ENCODE assay signal across 8 cellular contexts in the genomic region with DNA sequence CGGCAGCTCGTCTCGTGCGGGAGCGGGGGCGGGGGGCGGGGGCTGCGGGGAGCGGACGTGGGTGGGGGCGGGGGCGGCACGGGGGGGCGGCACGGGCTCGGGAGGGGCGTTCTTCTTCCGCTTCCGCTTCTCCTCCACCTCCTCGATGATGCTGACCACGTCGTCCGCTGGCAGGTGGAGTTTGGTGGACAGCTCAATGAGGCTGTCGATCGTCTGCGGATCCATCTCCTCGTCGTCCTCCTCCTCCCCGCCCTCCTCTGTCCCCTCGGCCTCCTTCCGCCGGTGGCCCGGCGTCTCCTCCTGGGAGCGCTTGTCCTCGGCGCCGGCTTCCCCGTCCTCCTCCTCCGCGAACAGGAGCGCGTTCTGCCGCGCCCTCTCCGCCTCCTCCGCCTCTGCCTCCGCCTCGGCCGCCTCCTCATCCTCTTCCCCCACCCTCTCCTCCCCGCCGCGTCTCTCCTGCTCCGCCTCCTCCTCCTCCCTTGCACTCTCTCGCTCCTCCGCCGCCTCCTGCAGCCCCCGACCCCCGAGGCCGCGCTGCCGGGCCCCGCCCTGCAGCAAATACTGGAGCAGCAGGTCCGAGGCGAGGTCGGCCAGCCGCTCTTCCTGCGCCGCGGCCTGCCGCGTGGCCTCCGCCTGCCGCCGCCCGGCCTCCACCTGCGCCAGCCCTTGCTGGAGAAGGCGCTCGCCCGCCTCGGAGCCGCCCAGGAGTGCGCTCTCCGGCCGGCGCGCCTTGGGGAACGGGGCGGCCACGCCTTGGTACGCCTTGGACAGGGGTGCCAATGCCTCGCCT. TPM values are rescaled to one million over a fixed set of nuclear protein-coding genes. Genes with fewer than 3 reads are reported as not detected.
A peak's percentile ranks its signal among the peaks of the same experiment; 100 is the strongest.
DNase-seq lines count a peak whose midpoint lies in the region; ATAC-seq, FAIRE-seq and TF ChIP-seq lines count a peak whose summit lies in the region.

No MANE protein-coding gene starts in this region.

- CTCF ChIA-PET in HepG2 (lab: Yijun Ruan, JAX; ENCODE audit: low intra/inter-chr PET ratio, low total read pairs) = no interaction called here

- no peaks in the 10 kb centered on the region for H3K36me3 Mint-ChIP-seq in activated naive CD8-positive, alpha-beta T cell

- no peak overlapping the region for H3K27ac Mint-ChIP-seq in activated naive CD8-positive, alpha-beta T cell

- POLR2A ChIA-PET in HepG2 (lab: Yijun Ruan, JAX) = no interaction called here

- H3K36me3 ChIP-seq in HepG2 (replicated peaks in 1 of 2; ENCODE audit: control insufficient read depth in 1 of 2, insufficient read depth in 2 of 2, low read length in 2 of 2) (peaks cover 0 to 2% of the 10 kb centered on the region in 2 experiments; a peak in 3 of 5 replicates), right lobe of liver (no peaks in the 10 kb centered on the region), keratinocyte (ENCODE audit: control insufficient read depth in 2 of 2, extremely low read depth in 1 of 2, insufficient read depth in 2 of 2, low read length in 2 of 2) (peaks cover 14 to 20% of the 10 kb centered on the region in 2 experiments), transverse colon (peaks cover 0 to 6% (median 0%) of the 10 kb centered on the region in 4 donors)

- H3K9me3 ChIP-seq in HepG2 (ENCODE audit: low read length) (no peaks in the 10 kb centered on the region), right lobe of liver (no peaks in the 10 kb centered on the region), keratinocyte (ENCODE audit: control insufficient read depth, low read depth, low read length) (no peaks in the 10 kb centered on the region), transverse colon (no peaks in the 10 kb centered on the region)

- H3K4me1 Mint-ChIP-seq in activated naive CD8-positive, alpha-beta T cell (ENCODE audit: low read depth) = peaks cover 32% of the 10 kb centered on the region

- ATAC-seq in HepG2 (peak; percentile 8; the same call in 2 of the 3 replicates), right lobe of liver (no peak), HG02798 (IDR thresholded peaks at IDR 0.05; ENCODE audit: poor library complexity, unreplicated experiment) (no peak), HG02623 (IDR thresholded peaks at IDR 0.05; ENCODE audit: unreplicated experiment) (no peak)

- no TSS peak for BruUV-seq in HepG2 (replicated peaks; lab: Mats Ljungman, UMichigan)

- H3K27me3 ChIP-seq in HepG2 (ENCODE audit: control insufficient read depth in 1 of 2, insufficient read depth in 2 of 2, low read length in 2 of 2) (peaks cover 0 to 35% of the 10 kb centered on the region in 2 experiments; a peak in 4 of 5 replicates), right lobe of liver (peaks cover 0 to 19% of the 10 kb centered on the region in 2 donors), keratinocyte (ENCODE audit: control insufficient read depth, extremely low read depth, insufficient read depth, low read length) (peaks cover 37% of the 10 kb centered on the region), transverse colon (peaks cover 73% of the 10 kb centered on the region)

- peak overlapping the region; percentile 67 for H3K4me3 Mint-ChIP-seq in activated naive CD8-positive, alpha-beta T cell

- no peak for TF ChIP-seq RAD21 in HepG2 (CRISPR knock-in tag; IDR thresholded peaks at IDR 0.05)

- H2AFZ ChIP-seq in HepG2 (ENCODE audit: low read length) (no peak overlapping the region), keratinocyte (ENCODE audit: control insufficient read depth, low read length) (peak overlapping the region; percentile 30)

- H3K4me2 ChIP-seq in HepG2 (ENCODE audit: low read depth, low read length) (peak overlapping the region; percentile 69), keratinocyte (ENCODE audit: control insufficient read depth, extremely low read depth, insufficient read depth, low read depth, low read length) (peak overlapping the region; percentile 76)

- H3K9me3 Mint-ChIP-seq in activated naive CD8-positive, alpha-beta T cell (ENCODE audit: low read depth) = no peaks in the 10 kb centered on the region

- TF ChIP-seq POLR2A in HepG2 (IDR thresholded peaks at IDR 0.05; ENCODE audit: insufficient read depth in 1 of 2, low read depth in 2 of 2, low read length in 2 of 2) (no peak), right lobe of liver (IDR thresholded peaks at IDR 0.05) (no peak), transverse colon (IDR thresholded peaks at IDR 0.05) (no peak)

- H3K27ac ChIP-seq in HepG2 (ENCODE audit: extremely low read length, insufficient read depth, low read length) (no peak overlapping the region), right lobe of liver (no peak overlapping the region), keratinocyte (ENCODE audit: control insufficient read depth, insufficient read depth, low read length) (no peak overlapping the region), transverse colon (peak overlapping the region in 1 of 4 donors; percentile 15)

- WGBS in HepG2 (ENCODE audit: low lambda C conversion rate) = 3% methylated on average over 33 of the region's 92 CpGs
- WGBS in right lobe of liver (ENCODE audit: insufficient coverage, low coverage, low lambda C conversion rate, missing lambda C conversion rate) = 4% methylated on average over 48 of the region's 92 CpGs
- 2% methylated on average over 73 of the region's 92 CpGs; no CpG with 5 or more reads in 1 of the 2 donors for WGBS in transverse colon (ENCODE audit: low coverage in 1 of 2), 2 donors

- peaks cover 16% of the 10 kb centered on the region for H3K27me3 Mint-ChIP-seq in activated naive CD8-positive, alpha-beta T cell

- intact Hi-C loops in HepG2 (cut with micrococcal nuclease; ENCODE audit: unreplicated experiment) = no loop called here
- intact Hi-C loops in right lobe of liver (cut with DNase I) = loop anchor here in 1 of 2 donors (10.0 kb wide), 1 partner anchor 121 kb away; no protein-coding TSS in a partner anchor
- intact Hi-C loops in transverse colon (cut with DNase I; ENCODE audit: low total_unique reads) = no loop called here

- DNase-seq in HepG2 (ENCODE audit: low spot score) (no peak), right lobe of liver (no peak), NCI-H2196 treated with DMSO at 0.1 percent for 48 hours (lab: John Stamatoyannopoulos, UW; ENCODE audit: unreplicated experiment) (peak; percentile 80), keratinocyte (ENCODE audit: low read depth, low spot score) (no peak), transverse colon (no peak)

- TF ChIP-seq CTCF in HepG2 (CRISPR knock-in tag; IDR thresholded peaks at IDR 0.05) (no peak), right lobe of liver (IDR thresholded peaks at IDR 0.05) (no peak), keratinocyte (optimal IDR thresholded peaks at IDR 0.05 in 1 of 3, IDR thresholded peaks at IDR 0.05 in 1 of 3, conservative IDR thresholded peaks at IDR 0.05 in 1 of 3; ENCODE audit: extremely low read depth in 1 of 3, insufficient read depth in 2 of 3, low read length in 3 of 3) (no peak), transverse colon (IDR thresholded peaks at IDR 0.05) (no peak)

- H3K79me2 ChIP-seq in HepG2 (ENCODE audit: insufficient read depth, low read length) (no peaks in the 10 kb centered on the region), keratinocyte (ENCODE audit: control insufficient read depth, insufficient read depth, low read length) (no peaks in the 10 kb centered on the region)

- TF ChIP-seq EP300 in HepG2 (IDR thresholded peaks at IDR 0.05; ENCODE audit: low read depth in 2 of 2, low read length in 2 of 2) = no peak
- TF ChIP-seq EP300 in HepG2 (CRISPR knock-in tag; IDR thresholded peaks at IDR 0.05; ENCODE audit: borderline replicate concordance) = no peak
- no peak for TF ChIP-seq EP300 in transverse colon (IDR thresholded peaks at IDR 0.05; ENCODE audit: low read depth)

- H4K20me1 ChIP-seq in HepG2 (ENCODE audit: insufficient read depth, low read length) (peaks cover 9% of the 10 kb centered on the region; the same call in 1 of the 2 replicates), keratinocyte (ENCODE audit: control insufficient read depth, extremely low read depth, insufficient read depth, low read length) (peaks cover 3% of the 10 kb centered on the region)

- in situ Hi-C loops in HepG2 (cut with HindIII; ENCODE audit: extremely low pct_ligation_motif_present, low pct_unique_long_range_greater_than_20kb) = no loop called here
- in situ Hi-C loops in transverse colon (cut with MboI; ENCODE audit: low pct_ligation_motif_present in 1 of 4, low pct_unique_long_range_greater_than_20kb in 1 of 4, low sequenced_read_pairs in 3 of 4) = no loop called here

- H3K9ac ChIP-seq in HepG2 (ENCODE audit: insufficient read depth, low read depth, low read length) (no peak overlapping the region), keratinocyte (ENCODE audit: control insufficient read depth, extremely low read depth, insufficient read depth, low read length) (peak overlapping the region; percentile 44)

- H3K9me1 ChIP-seq in keratinocyte (ENCODE audit: control insufficient read depth, extremely low read depth, insufficient read depth, low read length) = no peaks in the 10 kb centered on the region

- H3K4me3 ChIP-seq in HepG2 (replicated peaks in 1 of 3; ENCODE audit: insufficient read depth in 1 of 3, low read depth in 2 of 3, low read length in 3 of 3) = peak overlapping the region in 2 of 3 experiments; percentile 34 to 64; a peak in 3 of 6 replicates
- H3K4me3 ChIP-seq in right lobe of liver = no peak overlapping the region
- H3K4me3 ChIP-seq in keratinocyte (ENCODE audit: control insufficient read depth in 2 of 3, extremely low read depth in 1 of 3, insufficient read depth in 2 of 3, low read depth in 1 of 3, low read length in 3 of 3) = peak overlapping the region; percentile 34 to 57 (median 51)
- peak overlapping the region in 3 of 4 donors; percentile 3 to 44 (median 31) for H3K4me3 ChIP-seq in transverse colon

- H3K4me1 ChIP-seq in HepG2 (ENCODE audit: insufficient read depth, low read length) = peaks cover 37% of the 10 kb centered on the region
- H3K4me1 ChIP-seq in right lobe of liver = peaks cover 0 to 20% (median 0%) of the 10 kb centered on the region in 4 donors
- H3K4me1 ChIP-seq in keratinocyte (ENCODE audit: control insufficient read depth, extremely low read depth, insufficient read depth, low read length) = peaks cover 32% of the 10 kb centered on the region
- H3K4me1 ChIP-seq in transverse colon = peaks cover 27 to 41% (median 34%) of the 10 kb centered on the region in 4 donors

- FAIRE-seq in HepG2 (lab: Jason Lieb, UNC) (no peak), keratinocyte (lab: Jason Lieb, UNC) (no peak)

- dilution Hi-C loops in keratinocyte (cut with MboI; ENCODE audit: extremely low pct_ligation_motif_present, low sequenced_read_pairs) = no loop called here

RNA-seq across cellular contexts. Expression of a gene that starts 1.9 kb away (rescaled TPM):
- 0.10 and 0.46 TPM in 2 replicates for total RNA-seq in HepG2 (2016; rRNA removed; fragmentation: Illumina TruSeq; extraction: Trizol)
- 0.18 TPM in 1 of 2 replicates, not detected in the other for total RNA-seq in HepG2 (2016; cell fraction: cytosol; rRNA removed; fragmentation: Illumina TruSeq; extraction: Trizol; ENCODE audit: low read depth)
- 0.52 TPM in 1 of 2 replicates, not detected in the other for total RNA-seq in HepG2 (2016; cell fraction: insoluble cytoplasmic fraction; rRNA removed; fragmentation: Illumina TruSeq; extraction: Trizol)
- 0.10 and 0.15 TPM in 2 replicates for total RNA-seq in HepG2 (2016; cell fraction: membrane; rRNA removed; fragmentation: Illumina TruSeq; extraction: Trizol)
- 0.44 and 0.78 TPM in 2 replicates for total RNA-seq in HepG2 (2016; cell fraction: nucleus; rRNA removed; fragmentation: Illumina TruSeq; extraction: Trizol)
- 0.12 and 0.21 TPM in 2 replicates for polyA plus RNA-seq in HepG2 (2011; rRNA removed)
- polyA plus RNA-seq in HepG2 (2011; cell fraction: cytosol; rRNA removed) = 0.12 and 0.23 TPM in 2 replicates
- 0.40 and 0.96 TPM in 2 replicates for polyA plus RNA-seq in HepG2 (2011; cell fraction: nucleus; rRNA removed)
- 0.09 and 0.31 TPM in 2 replicates for polyA plus RNA-seq in HepG2 (2012)
- polyA plus RNA-seq in HepG2 (2016; cell fraction: cytosol; fragmentation: Illumina TruSeq; extraction: Trizol; ENCODE audit: low read depth) = 0.06 and 0.09 TPM in 2 replicates
- 0.15 and 0.16 TPM in 2 replicates for polyA plus RNA-seq in HepG2 (2016; cell fraction: insoluble cytoplasmic fraction; fragmentation: Illumina TruSeq; extraction: Trizol; ENCODE audit: low read depth)
- 0.08 TPM in 1 of 2 replicates, not detected in the other for polyA plus RNA-seq in HepG2 (2016; cell fraction: membrane; fragmentation: Illumina TruSeq; extraction: Trizol; ENCODE audit: low read depth)
- polyA plus RNA-seq in HepG2 (2016; cell fraction: nucleus; fragmentation: Illumina TruSeq; extraction: Trizol; ENCODE audit: insufficient read depth, low read depth) = 0.99 and 1.4 TPM in 2 replicates
- polyA minus RNA-seq in HepG2 (2011; rRNA and poly(A)+ RNA removed; ENCODE audit: low replicate concordance) = 0.14 and 0.16 TPM in 2 replicates
- polyA minus RNA-seq in HepG2 (2011; cell fraction: cytosol; rRNA and poly(A)+ RNA removed) = 0.69 and 0.88 TPM in 2 replicates
- polyA minus RNA-seq in HepG2 (2011; cell fraction: nucleus; rRNA and poly(A)+ RNA removed) = not detected in 2 replicates
- not detected for total RNA-seq in right lobe of liver
- polyA plus RNA-seq in keratinocyte = 0.04 to 0.06 TPM in 2 of 3 replicates, not detected in the other
- 0.16 TPM for polyA plus RNA-seq in keratinocyte (2011; ENCODE audit: low read depth)
- polyA plus RNA-seq in keratinocyte (2011; cell fraction: cytosol; rRNA removed) = 0.12 TPM in 1 of 2 replicates, not detected in the other
- 0.13 TPM in 1 of 2 replicates, not detected in the other for polyA plus RNA-seq in keratinocyte (2011; cell fraction: nucleus; rRNA removed)
- polyA plus RNA-seq in keratinocyte (2012; ENCODE audit: low replicate concordance) = 0.15 and 0.55 TPM in 2 replicates
- polyA minus RNA-seq in keratinocyte = not detected in 3 replicates
- not detected for polyA minus RNA-seq in keratinocyte (2011; cell fraction: cytosol; rRNA and poly(A)+ RNA removed)
- not detected in 2 replicates for polyA minus RNA-seq in keratinocyte (2011; cell fraction: nucleus; rRNA and poly(A)+ RNA removed)
- under 1 TPM in 1 of 4 donors, not detected in 3; 0.95 TPM for total RNA-seq in transverse colon

RNA-seq across cellular contexts. Expression of a gene that starts 9.2 kb away (rescaled TPM):
- total RNA-seq in HepG2 (2016; rRNA removed; fragmentation: Illumina TruSeq; extraction: Trizol) (57.5 and 77.9 TPM in 2 replicates), right lobe of liver (10 to 100 TPM; 24.0 to 56.5 (median 26.4) TPM), transverse colon (10 to 100 TPM; 18.3 to 87.3 (median 54.0) TPM)
- 12.5 and 16.2 TPM in 2 replicates for total RNA-seq in HepG2 (2016; cell fraction: cytosol; rRNA removed; fragmentation: Illumina TruSeq; extraction: Trizol; ENCODE audit: low read depth)
- total RNA-seq in HepG2 (2016; cell fraction: insoluble cytoplasmic fraction; rRNA removed; fragmentation: Illumina TruSeq; extraction: Trizol) = 61.5 and 77.2 TPM in 2 replicates
- total RNA-seq in HepG2 (2016; cell fraction: membrane; rRNA removed; fragmentation: Illumina TruSeq; extraction: Trizol) = 27.8 and 28.9 TPM in 2 replicates
- 21.6 and 22.0 TPM in 2 replicates for total RNA-seq in HepG2 (2016; cell fraction: nucleus; rRNA removed; fragmentation: Illumina TruSeq; extraction: Trizol)
- polyA plus RNA-seq in HepG2 (2011; rRNA removed) (65.2 and 68.1 TPM in 2 replicates), keratinocyte (279 to 310 TPM (median 289 TPM) in 3 replicates)
- polyA plus RNA-seq in HepG2 (2011; cell fraction: cytosol; rRNA removed) = 72.3 and 73.9 TPM in 2 replicates
- polyA plus RNA-seq in HepG2 (2011; cell fraction: nucleus; rRNA removed) = 36.3 and 39.1 TPM in 2 replicates
- 37.2 and 44.1 TPM in 2 replicates for polyA plus RNA-seq in HepG2 (2012)
- 12.3 and 17.5 TPM in 2 replicates for polyA plus RNA-seq in HepG2 (2016; cell fraction: cytosol; fragmentation: Illumina TruSeq; extraction: Trizol; ENCODE audit: low read depth)
- 79.7 and 84.4 TPM in 2 replicates for polyA plus RNA-seq in HepG2 (2016; cell fraction: insoluble cytoplasmic fraction; fragmentation: Illumina TruSeq; extraction: Trizol; ENCODE audit: low read depth)
- polyA plus RNA-seq in HepG2 (2016; cell fraction: membrane; fragmentation: Illumina TruSeq; extraction: Trizol; ENCODE audit: low read depth) = 20.4 and 24.4 TPM in 2 replicates
- polyA plus RNA-seq in HepG2 (2016; cell fraction: nucleus; fragmentation: Illumina TruSeq; extraction: Trizol; ENCODE audit: insufficient read depth, low read depth) = 37.5 and 48.7 TPM in 2 replicates
- 27.0 and 72.1 TPM in 2 replicates for polyA minus RNA-seq in HepG2 (2011; rRNA and poly(A)+ RNA removed; ENCODE audit: low replicate concordance)
- 13.5 and 15.9 TPM in 2 replicates for polyA minus RNA-seq in HepG2 (2011; cell fraction: cytosol; rRNA and poly(A)+ RNA removed)
- 6.6 and 8.1 TPM in 2 replicates for polyA minus RNA-seq in HepG2 (2011; cell fraction: nucleus; rRNA and poly(A)+ RNA removed)
- polyA plus RNA-seq in keratinocyte (2011; ENCODE audit: low read depth) = 177 TPM
- polyA plus RNA-seq in keratinocyte (2011; cell fraction: cytosol; rRNA removed) = 272 and 352 TPM in 2 replicates
- 191 and 237 TPM in 2 replicates for polyA plus RNA-seq in keratinocyte (2011; cell fraction: nucleus; rRNA removed)
- polyA plus RNA-seq in keratinocyte (2012; ENCODE audit: low replicate concordance) = 194 and 251 TPM in 2 replicates
- polyA minus RNA-seq in keratinocyte = 89.4 to 186 TPM (median 148 TPM) in 3 replicates
- polyA minus RNA-seq in keratinocyte (2011; cell fraction: cytosol; rRNA and poly(A)+ RNA removed) = 164 TPM
- 32.7 and 46.5 TPM in 2 replicates for polyA minus RNA-seq in keratinocyte (2011; cell fraction: nucleus; rRNA and poly(A)+ RNA removed)

RNA-seq across cellular contexts. Expression of a gene that starts 16.6 kb away (rescaled TPM):
- not detected in 2 replicates for total RNA-seq in HepG2 (2016; rRNA removed; fragmentation: Illumina TruSeq; extraction: Trizol)
- not detected in 2 replicates for total RNA-seq in HepG2 (2016; cell fraction: cytosol; rRNA removed; fragmentation: Illumina TruSeq; extraction: Trizol; ENCODE audit: low read depth)
- total RNA-seq in HepG2 (2016; cell fraction: insoluble cytoplasmic fraction; rRNA removed; fragmentation: Illumina TruSeq; extraction: Trizol) = not detected in 2 replicates
- total RNA-seq in HepG2 (2016; cell fraction: membrane; rRNA removed; fragmentation: Illumina TruSeq; extraction: Trizol) = not detected in 2 replicates
- not detected in 2 replicates for total RNA-seq in HepG2 (2016; cell fraction: nucleus; rRNA removed; fragmentation: Illumina TruSeq; extraction: Trizol)
- 0.04 TPM in 1 of 2 replicates, not detected in the other for polyA plus RNA-seq in HepG2 (2011; rRNA removed)
- 0.04 and 0.05 TPM in 2 replicates for polyA plus RNA-seq in HepG2 (2011; cell fraction: cytosol; rRNA removed)
- 0.24 and 0.34 TPM in 2 replicates for polyA plus RNA-seq in HepG2 (2011; cell fraction: nucleus; rRNA removed)
- 0.12 TPM in 1 of 2 replicates, not detected in the other for polyA plus RNA-seq in HepG2 (2012)
- not detected in 2 replicates for polyA plus RNA-seq in HepG2 (2016; cell fraction: cytosol; fragmentation: Illumina TruSeq; extraction: Trizol; ENCODE audit: low read depth)
- polyA plus RNA-seq in HepG2 (2016; cell fraction: insoluble cytoplasmic fraction; fragmentation: Illumina TruSeq; extraction: Trizol; ENCODE audit: low read depth) = not detected in 2 replicates
- not detected in 2 replicates for polyA plus RNA-seq in HepG2 (2016; cell fraction: membrane; fragmentation: Illumina TruSeq; extraction: Trizol; ENCODE audit: low read depth)
- not detected in 2 replicates for polyA plus RNA-seq in HepG2 (2016; cell fraction: nucleus; fragmentation: Illumina TruSeq; extraction: Trizol; ENCODE audit: insufficient read depth, low read depth)
- not detected in 2 replicates for polyA minus RNA-seq in HepG2 (2011; rRNA and poly(A)+ RNA removed; ENCODE audit: low replicate concordance)
- polyA minus RNA-seq in HepG2 (2011; cell fraction: cytosol; rRNA and poly(A)+ RNA removed) = not detected in 2 replicates
- not detected in 2 replicates for polyA minus RNA-seq in HepG2 (2011; cell fraction: nucleus; rRNA and poly(A)+ RNA removed)
- total RNA-seq in right lobe of liver = not detected
- not detected in 3 replicates for polyA plus RNA-seq in keratinocyte
- not detected for polyA plus RNA-seq in keratinocyte (2011; ENCODE audit: low read depth)
- not detected in 2 replicates for polyA plus RNA-seq in keratinocyte (2011; cell fraction: cytosol; rRNA removed)
- polyA plus RNA-seq in keratinocyte (2011; cell fraction: nucleus; rRNA removed) = not detected in 2 replicates
- not detected in 2 replicates for polyA plus RNA-seq in keratinocyte (2012; ENCODE audit: low replicate concordance)
- not detected in 3 replicates for polyA minus RNA-seq in keratinocyte
- not detected for polyA minus RNA-seq in keratinocyte (2011; cell fraction: cytosol; rRNA and poly(A)+ RNA removed)
- not detected in 2 replicates for polyA minus RNA-seq in keratinocyte (2011; cell fraction: nucleus; rRNA and poly(A)+ RNA removed)
- not detected for total RNA-seq in transverse colon

RNA-seq across cellular contexts. Expression of a gene that starts 36.6 kb away (rescaled TPM):
- total RNA-seq in HepG2 (2016; rRNA removed; fragmentation: Illumina TruSeq; extraction: Trizol) (9.2 and 21.2 TPM in 2 replicates), right lobe of liver (100 to 1,000 TPM in 3 of 6 experiments, 10 to 100 TPM in 2, 1 to 10 TPM in 1; 5.4 to 497 (median 98.6) TPM), transverse colon (10 to 100 TPM in 1 of 4 donors, 1 to 10 TPM in 3; 1.3 to 26.2 (median 5.5) TPM)
- total RNA-seq in HepG2 (2016; cell fraction: cytosol; rRNA removed; fragmentation: Illumina TruSeq; extraction: Trizol; ENCODE audit: low read depth) = 3.3 and 3.6 TPM in 2 replicates
- total RNA-seq in HepG2 (2016; cell fraction: insoluble cytoplasmic fraction; rRNA removed; fragmentation: Illumina TruSeq; extraction: Trizol) = 8.0 and 21.0 TPM in 2 replicates
- total RNA-seq in HepG2 (2016; cell fraction: membrane; rRNA removed; fragmentation: Illumina TruSeq; extraction: Trizol) = 8.0 and 9.1 TPM in 2 replicates
- 18.0 and 20.9 TPM in 2 replicates for total RNA-seq in HepG2 (2016; cell fraction: nucleus; rRNA removed; fragmentation: Illumina TruSeq; extraction: Trizol)
- polyA plus RNA-seq in HepG2 (2011; rRNA removed) (1,576 and 2,365 TPM in 2 replicates), keratinocyte (522 to 820 TPM (median 808 TPM) in 3 replicates)
- 1,491 and 1,809 TPM in 2 replicates for polyA plus RNA-seq in HepG2 (2011; cell fraction: cytosol; rRNA removed)
- polyA plus RNA-seq in HepG2 (2011; cell fraction: nucleus; rRNA removed) = 562 and 817 TPM in 2 replicates
- polyA plus RNA-seq in HepG2 (2012) = 545 and 706 TPM in 2 replicates
- 3.7 and 4.4 TPM in 2 replicates for polyA plus RNA-seq in HepG2 (2016; cell fraction: cytosol; fragmentation: Illumina TruSeq; extraction: Trizol; ENCODE audit: low read depth)
- 9.1 and 11.4 TPM in 2 replicates for polyA plus RNA-seq in HepG2 (2016; cell fraction: insoluble cytoplasmic fraction; fragmentation: Illumina TruSeq; extraction: Trizol; ENCODE audit: low read depth)
- polyA plus RNA-seq in HepG2 (2016; cell fraction: membrane; fragmentation: Illumina TruSeq; extraction: Trizol; ENCODE audit: low read depth) = 6.1 and 6.8 TPM in 2 replicates
- 38.3 and 38.7 TPM in 2 replicates for polyA plus RNA-seq in HepG2 (2016; cell fraction: nucleus; fragmentation: Illumina TruSeq; extraction: Trizol; ENCODE audit: insufficient read depth, low read depth)
- polyA minus RNA-seq in HepG2 (2011; rRNA and poly(A)+ RNA removed; ENCODE audit: low replicate concordance) = 6.3 and 1,949 TPM in 2 replicates
- 904 and 1,305 TPM in 2 replicates for polyA minus RNA-seq in HepG2 (2011; cell fraction: cytosol; rRNA and poly(A)+ RNA removed)
- polyA minus RNA-seq in HepG2 (2011; cell fraction: nucleus; rRNA and poly(A)+ RNA removed) = 242 and 430 TPM in 2 replicates
- polyA plus RNA-seq in keratinocyte (2011; ENCODE audit: low read depth) = 34.7 TPM
- polyA plus RNA-seq in keratinocyte (2011; cell fraction: cytosol; rRNA removed) = 285 and 359 TPM in 2 replicates
- 835 and 1,052 TPM in 2 replicates for polyA plus RNA-seq in keratinocyte (2011; cell fraction: nucleus; rRNA removed)
- polyA plus RNA-seq in keratinocyte (2012; ENCODE audit: low replicate concordance) = 93.7 and 469 TPM in 2 replicates
- 678 to 1,056 TPM (median 837 TPM) in 3 replicates for polyA minus RNA-seq in keratinocyte
- polyA minus RNA-seq in keratinocyte (2011; cell fraction: cytosol; rRNA and poly(A)+ RNA removed) = 628 TPM
- 723 and 866 TPM in 2 replicates for polyA minus RNA-seq in keratinocyte (2011; cell fraction: nucleus; rRNA and poly(A)+ RNA removed)

RNA-seq across cellular contexts. Expression of a gene that starts 37.4 kb away (rescaled TPM):
- total RNA-seq in HepG2 (2016; rRNA removed; fragmentation: Illumina TruSeq; extraction: Trizol) = 5.5 and 22.5 TPM in 2 replicates
- 4.9 TPM in 2 replicates for total RNA-seq in HepG2 (2016; cell fraction: cytosol; rRNA removed; fragmentation: Illumina TruSeq; extraction: Trizol; ENCODE audit: low read depth)
- 5.7 and 22.7 TPM in 2 replicates for total RNA-seq in HepG2 (2016; cell fraction: insoluble cytoplasmic fraction; rRNA removed; fragmentation: Illumina TruSeq; extraction: Trizol)
- total RNA-seq in HepG2 (2016; cell fraction: membrane; rRNA removed; fragmentation: Illumina TruSeq; extraction: Trizol) = 4.8 and 5.0 TPM in 2 replicates
- total RNA-seq in HepG2 (2016; cell fraction: nucleus; rRNA removed; fragmentation: Illumina TruSeq; extraction: Trizol) = 38.2 and 46.4 TPM in 2 replicates
- 30.5 and 39.2 TPM in 2 replicates for polyA plus RNA-seq in HepG2 (2011; rRNA removed)
- polyA plus RNA-seq in HepG2 (2011; cell fraction: cytosol; rRNA removed) = 16.6 and 17.2 TPM in 2 replicates
- 82.9 and 84.5 TPM in 2 replicates for polyA plus RNA-seq in HepG2 (2011; cell fraction: nucleus; rRNA removed)
- 17.1 and 24.2 TPM in 2 replicates for polyA plus RNA-seq in HepG2 (2012)
- polyA plus RNA-seq in HepG2 (2016; cell fraction: cytosol; fragmentation: Illumina TruSeq; extraction: Trizol; ENCODE audit: low read depth) = 1.8 and 2.5 TPM in 2 replicates
- polyA plus RNA-seq in HepG2 (2016; cell fraction: insoluble cytoplasmic fraction; fragmentation: Illumina TruSeq; extraction: Trizol; ENCODE audit: low read depth) = 5.6 and 6.9 TPM in 2 replicates
- 2.9 and 3.0 TPM in 2 replicates for polyA plus RNA-seq in HepG2 (2016; cell fraction: membrane; fragmentation: Illumina TruSeq; extraction: Trizol; ENCODE audit: low read depth)
- 38.7 and 42.5 TPM in 2 replicates for polyA plus RNA-seq in HepG2 (2016; cell fraction: nucleus; fragmentation: Illumina TruSeq; extraction: Trizol; ENCODE audit: insufficient read depth, low read depth)
- 121 TPM in 1 of 2 replicates, not detected in the other for polyA minus RNA-seq in HepG2 (2011; rRNA and poly(A)+ RNA removed; ENCODE audit: low replicate concordance)
- 14.9 and 15.6 TPM in 2 replicates for polyA minus RNA-seq in HepG2 (2011; cell fraction: cytosol; rRNA and poly(A)+ RNA removed)
- 233 and 284 TPM in 2 replicates for polyA minus RNA-seq in HepG2 (2011; cell fraction: nucleus; rRNA and poly(A)+ RNA removed)
- total RNA-seq in right lobe of liver = 10 to 100 TPM in 5 of 6 experiments, 1 to 10 TPM in 1; 8.4 to 28.6 (median 15.7) TPM
- polyA plus RNA-seq in keratinocyte = not detected in 3 replicates
- polyA plus RNA-seq in keratinocyte (2011; ENCODE audit: low read depth) = not detected
- polyA plus RNA-seq in keratinocyte (2011; cell fraction: cytosol; rRNA removed) = not detected in 2 replicates
- polyA plus RNA-seq in keratinocyte (2011; cell fraction: nucleus; rRNA removed) = not detected in 2 replicates
- not detected in 2 replicates for polyA plus RNA-seq in keratinocyte (2012; ENCODE audit: low replicate concordance)
- polyA minus RNA-seq in keratinocyte = not detected in 3 replicates
- not detected for polyA minus RNA-seq in keratinocyte (2011; cell fraction: cytosol; rRNA and poly(A)+ RNA removed)
- not detected in 2 replicates for polyA minus RNA-seq in keratinocyte (2011; cell fraction: nucleus; rRNA and poly(A)+ RNA removed)
- total RNA-seq in transverse colon = 10 to 100 TPM; 31.7 to 56.9 (median 44.3) TPM

Comparison
In these comparisons a context has a peak if more than half of its experiments do, and no peak if none do; other contexts are left out.
1. H3K4me3 ChIP-seq: peak in HepG2 (2 of 3), keratinocyte (3 of 3) and transverse colon (3 of 4); none in right lobe of liver (0 of 3).